8 cellular contexts compared by ENCODE assay signal in the genomic region with DNA sequence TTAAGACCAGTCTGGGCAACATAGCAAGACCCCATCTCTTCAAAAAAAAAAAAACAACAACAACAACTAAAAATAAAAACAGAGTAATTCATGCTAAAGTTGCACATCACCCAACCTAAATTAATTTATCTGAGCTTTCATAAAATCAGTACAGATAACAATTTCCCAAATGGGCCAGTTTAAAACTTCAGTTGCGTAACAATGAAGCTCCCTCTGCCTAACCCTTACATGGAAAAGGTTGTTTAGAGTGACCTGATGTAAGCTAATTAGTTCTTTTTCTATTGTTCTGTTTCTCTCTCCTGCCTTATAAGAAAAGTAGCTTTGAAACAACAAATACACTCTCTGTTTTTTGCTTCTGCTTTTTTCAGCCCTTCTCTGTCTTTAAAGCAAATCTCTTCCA. TPM values are rescaled to one million over a fixed set of nuclear protein-coding genes. Genes with fewer than 3 reads are reported as not detected.
"Had no signal": no experiment of that assay in that cellular context is flagged by ENCODE, and none has a peak within 500 bp of the region (broad histone marks: within the 10 kb centered on the region; RNA-seq: fewer than 3 reads in every experiment).

No MANE protein-coding gene starts in this region.

- H2AFZ ChIP-seq: GM23338 had no signal

- H3K36me3 ChIP-seq: HAP-1 had no signal

- H3K27ac ChIP-seq: HL-60 had no signal

- DNase-seq: H7, HFFc6, KBM-7 had no signal

- H3K4me1 ChIP-seq: HAP-1 had no signal

- ATAC-seq: GM23338, HCT116 had no signal

- H3K4me2 ChIP-seq: GM23338 had no signal

- H3K9me3 ChIP-seq: HAP-1 had no signal

- H3K4me3 ChIP-seq: GM23338, HAP-1 had no signal

RNA-seq across cellular contexts. Expression of gene SLC28A3, which starts 46.2 kb away (rescaled TPM):
- total RNA-seq: GM23338, H7 had no signal
- polyA plus RNA-seq: GM23338, IgD-negative memory B cell had no signal
